16 cellular contexts compared by ENCODE assay signal in genomic region chr10:56662765-56663447, GRCh38.
A peak's percentile ranks its signal among the peaks of the same experiment; 100 is the strongest.
DNase-seq lines count a peak whose midpoint lies in the region; ATAC-seq and TF ChIP-seq lines count a peak whose summit lies in the region.
"Had no signal": no experiment of that assay in that cellular context is flagged by ENCODE, and none has a peak within 500 bp of the region (broad histone marks: within the 10 kb centered on the region; RNA-seq: fewer than 3 reads in every experiment).

No MANE protein-coding gene starts in this region.

- H3K36me3 ChIP-seq in breast epithelium, result no peaks in the 10 kb centered on the region
- H3K36me3 ChIP-seq in ovary, result no peaks in the 10 kb centered on the region
- no peaks in the 10 kb centered on the region for H3K36me3 ChIP-seq in CD4-positive, alpha-beta memory T cell (ENCODE audit: insufficient read depth, low read length)
- no peaks in the 10 kb centered on the region for H3K36me3 ChIP-seq in transverse colon
- H3K36me3 ChIP-seq: neural progenitor cell, tibial artery had no signal

- H3K27me3 ChIP-seq in breast epithelium (no peaks in the 10 kb centered on the region), ovary (no peaks in the 10 kb centered on the region), transverse colon (no peaks in the 10 kb centered on the region)
- no peaks in the 10 kb centered on the region for H3K27me3 ChIP-seq in CD4-positive, alpha-beta memory T cell (ENCODE audit: insufficient read depth, low read length)
- H3K27me3 ChIP-seq: neural progenitor cell, tibial artery had no signal

- CTCF ChIA-PET in CD4-positive, alpha-beta memory T cell (lab: Charles Lee; ENCODE audit: partially characterized antibody), result no interaction called here

- ATAC-seq in GM18502 (IDR thresholded peaks at IDR 0.05; ENCODE audit: poor library complexity, unreplicated experiment), result peak; percentile 87
- ATAC-seq in GM19455 (IDR thresholded peaks at IDR 0.05; ENCODE audit: unreplicated experiment), result peak; percentile 65
- ATAC-seq in HG02763 (IDR thresholded peaks at IDR 0.05; ENCODE audit: unreplicated experiment), result peak; percentile 92
- peak; percentile 99 for ATAC-seq in HG03354 (IDR thresholded peaks at IDR 0.05; ENCODE audit: poor library complexity, severe bottlenecking, unreplicated experiment)

- no peak overlapping the region for H3K4me3 ChIP-seq in breast epithelium
- H3K4me3 ChIP-seq in ovary, result no peak overlapping the region
- no peak overlapping the region for H3K4me3 ChIP-seq in CD4-positive, alpha-beta memory T cell (ENCODE audit: low read length in 2 of 2)
- H3K4me3 ChIP-seq in transverse colon, result no peak overlapping the region
- H3K4me3 ChIP-seq: neural progenitor cell, skin epidermis, tibial artery had no signal

- POLR2A ChIA-PET in CD4-positive, alpha-beta memory T cell (lab: Charles Lee; ENCODE audit: partially characterized antibody), result no interaction called here

- no peaks in the 10 kb centered on the region for H3K9me3 ChIP-seq in breast epithelium
- H3K9me3 ChIP-seq in ovary, result no peaks in the 10 kb centered on the region
- no peaks in the 10 kb centered on the region for H3K9me3 ChIP-seq in CD4-positive, alpha-beta memory T cell (ENCODE audit: control insufficient read depth in 1 of 2, low read length in 2 of 2)
- no peaks in the 10 kb centered on the region for H3K9me3 ChIP-seq in transverse colon
- H3K9me3 ChIP-seq: tibial artery had no signal

- TF ChIP-seq POLR2A in breast epithelium (IDR thresholded peaks at IDR 0.05) (no peak), ovary (IDR thresholded peaks at IDR 0.05) (no peak), transverse colon (IDR thresholded peaks at IDR 0.05) (no peak)

- H3K9me3 Mint-ChIP-seq in CD4-positive, alpha-beta memory T cell, result peaks cover 0 to 11% (median 5%) of the 10 kb centered on the region in 8 donors
- H3K9me3 Mint-ChIP-seq: neural progenitor cell had no signal

- DNase-seq in breast epithelium (ENCODE audit: low spot score in 2 of 2) (no peak), ovary (no peak), transverse colon (no peak)
- DNase-seq in CD4-positive, alpha-beta memory T cell, result no peak
- DNase-seq: activated CD4-positive, alpha-beta T cell treated with anti-CD3 and anti-CD28 coated beads for 1 hour; glutamatergic neuron; HFFc6; Kasumi-1; tibial artery had no signal

- in situ Hi-C loops in transverse colon (cut with MboI; ENCODE audit: low pct_ligation_motif_present in 1 of 4, low pct_unique_long_range_greater_than_20kb in 1 of 4, low sequenced_read_pairs in 3 of 4), result no loop called here

- H3K27me3 Mint-ChIP-seq in CD4-positive, alpha-beta memory T cell, result no peaks in the 10 kb centered on the region

- H3K27ac ChIP-seq in breast epithelium (no peak overlapping the region), ovary (no peak overlapping the region), transverse colon (no peak overlapping the region)
- no peak overlapping the region for H3K27ac ChIP-seq in CD4-positive, alpha-beta memory T cell (ENCODE audit: low read depth, low read length)
- H3K27ac ChIP-seq: neural progenitor cell, skin epidermis, tibial artery had no signal

- H3K4me1 Mint-ChIP-seq in CD4-positive, alpha-beta memory T cell, result no peaks in the 10 kb centered on the region
- H3K4me1 Mint-ChIP-seq: neural progenitor cell had no signal

- H3K4me1 ChIP-seq in breast epithelium (no peaks in the 10 kb centered on the region), ovary (ENCODE audit: insufficient read depth) (no peaks in the 10 kb centered on the region), transverse colon (no peaks in the 10 kb centered on the region)
- no peaks in the 10 kb centered on the region for H3K4me1 ChIP-seq in CD4-positive, alpha-beta memory T cell (ENCODE audit: insufficient read depth, low read length)
- H3K4me1 ChIP-seq: neural progenitor cell, tibial artery had no signal

- no peak overlapping the region for H3K4me3 Mint-ChIP-seq in CD4-positive, alpha-beta memory T cell
- H3K4me3 Mint-ChIP-seq: activated T-helper 1 cell treated with anti-CD3 and anti-CD28 coated beads, Interleukin-12 subunit alpha, Interleukin-12 subunit beta, Interleukin-2, Interleukin-4 antibody, amounts not matched to agents 30 ng/mL and 10 ng/mL and 1 ng/mL, durations not matched to agents 14 hours and 24 hours and 36 hours; HFFc6; neural progenitor cell had no signal

- H3K27ac Mint-ChIP-seq in CD4-positive, alpha-beta memory T cell, result no peak overlapping the region
- H3K27ac Mint-ChIP-seq: activated T-helper 1 cell treated with anti-CD3 and anti-CD28 coated beads, Interleukin-12 subunit alpha, Interleukin-12 subunit beta, Interleukin-2, Interleukin-4 antibody, amounts not matched to agents 30 ng/mL and 10 ng/mL and 1 ng/mL, durations not matched to agents 14 hours and 24 hours and 36 hours; HFFc6; neural progenitor cell had no signal

- TF ChIP-seq EP300 in ovary (IDR thresholded peaks at IDR 0.05), result no peak
- no peak for TF ChIP-seq EP300 in transverse colon (IDR thresholded peaks at IDR 0.05; ENCODE audit: low read depth)

- no peak for TF ChIP-seq CTCF in breast epithelium (IDR thresholded peaks at IDR 0.05)
- no peak for TF ChIP-seq CTCF in ovary (IDR thresholded peaks at IDR 0.05)
- no peak for TF ChIP-seq CTCF in transverse colon (IDR thresholded peaks at IDR 0.05)

- intact Hi-C loops in breast epithelium (cut with DNase I; ENCODE audit: low total_unique reads), result no loop called here
- intact Hi-C loops in ovary (cut with DNase I), result no loop called here
- intact Hi-C loops in CD4-positive, alpha-beta memory T cell (cut with micrococcal nuclease), result no loop called here
- intact Hi-C loops in transverse colon (cut with DNase I; ENCODE audit: low total_unique reads), result no loop called here

- H3K36me3 Mint-ChIP-seq in CD4-positive, alpha-beta memory T cell, result no peaks in the 10 kb centered on the region
- H3K36me3 Mint-ChIP-seq: neural progenitor cell had no signal
